In the genomic region with DNA sequence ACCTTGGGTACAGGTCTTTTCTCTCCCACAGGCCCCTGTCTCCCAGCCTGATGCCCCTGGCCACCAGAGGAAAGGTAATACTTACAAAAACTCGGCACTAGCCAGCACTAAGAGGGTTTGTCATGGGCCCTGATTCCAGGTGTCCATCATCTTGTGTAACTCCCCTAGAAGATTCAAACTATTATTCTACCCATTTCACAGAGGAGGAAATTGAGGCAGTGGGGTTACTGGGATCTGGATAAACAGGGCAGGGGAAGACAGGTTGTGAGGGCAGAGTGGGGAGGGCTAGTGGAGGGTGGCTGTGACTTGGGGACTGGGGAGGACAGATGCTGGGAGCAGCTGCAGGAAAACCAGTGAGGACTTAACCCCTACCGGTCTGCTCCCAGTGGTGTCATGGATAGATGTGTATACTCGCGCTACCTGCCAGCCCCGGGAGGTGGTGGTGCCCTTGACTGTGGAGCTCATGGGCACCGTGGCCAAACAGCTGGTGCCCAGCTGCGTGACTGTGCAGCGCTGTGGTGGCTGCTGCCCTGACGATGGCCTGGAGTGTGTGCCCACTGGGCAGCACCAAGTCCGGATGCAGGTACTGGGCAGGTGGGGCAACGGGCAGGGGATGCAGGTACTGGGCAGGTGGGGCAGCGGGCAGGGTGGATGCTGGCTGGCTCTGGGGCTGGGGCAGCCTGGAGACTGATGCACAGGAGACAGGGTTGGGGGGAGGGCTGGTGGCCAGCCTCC, we compare ENCODE assay signal across 8 cellular contexts. TPM values are rescaled to one million over a fixed set of nuclear protein-coding genes. Genes with fewer than 3 reads are reported as not detected.
DNase-seq lines count a peak whose midpoint lies in the region; TF ChIP-seq lines count a peak whose summit lies in the region.

No MANE protein-coding gene starts in this region.

- DNase-seq in BE2C (no peak), LNCaP clone FGC (ENCODE audit: low read depth) (no peak), dorsolateral prefrontal cortex (no peak), mucosa of gallbladder (ENCODE audit: low spot score) (no peak), NCI-H2171 treated with DMSO at 0.1 percent for 48 hours (lab: John Stamatoyannopoulos, UW) (no peak), SKM-1 (lab: John Stamatoyannopoulos, UW; ENCODE audit: unreplicated experiment) (no peak)
- DNase-seq in stimulated activated CD4-positive, alpha-beta T cell treated with anti-CD3 and anti-CD28 coated beads, Interleukin-4, amount 100 ng/mL, for 1 hour, result no peak

- H3K36me3 ChIP-seq in BE2C, result no peaks in the 10 kb centered on the region

- H3K4me1 ChIP-seq in BE2C, result peaks cover 4% of the 10 kb centered on the region

- H3K27me3 Mint-ChIP-seq in nephron (ENCODE audit: low read depth), result peaks cover 4% of the 10 kb centered on the region

- intact Hi-C loops in dorsolateral prefrontal cortex (cut with DNase I), result no loop called here

- H3K27ac Mint-ChIP-seq in nephron, result peak overlapping the region; percentile 28 to 74 (median 55)

- H3K9me3 Mint-ChIP-seq in nephron, result no peaks in the 10 kb centered on the region

- H3K36me3 Mint-ChIP-seq in nephron (ENCODE audit: low read depth), result peaks cover 9% of the 10 kb centered on the region

- H3K4me3 ChIP-seq in BE2C (ENCODE audit: low read depth, low read length) (peak overlapping the region; percentile 49), LNCaP clone FGC (ENCODE audit: low read depth, low read length) (peak overlapping the region; percentile 58), dorsolateral prefrontal cortex (peak overlapping the region in 58 of 59 donors; percentile 47 to 80 (median 66))

- H3K4me1 Mint-ChIP-seq in nephron, result peaks cover 44% of the 10 kb centered on the region

- no peak for TF ChIP-seq CTCF in BE2C (IDR thresholded peaks at IDR 0.05; ENCODE audit: low read depth, low read length)
- no peak for TF ChIP-seq CTCF in LNCaP clone FGC (IDR thresholded peaks at IDR 0.05; ENCODE audit: control insufficient read depth, extremely low read depth, insufficient read depth)
- no peak for TF ChIP-seq CTCF in dorsolateral prefrontal cortex (IDR thresholded peaks at IDR 0.05 in 54 of 56, conservative IDR thresholded peaks at IDR 0.05 in 2 of 56; ENCODE audit: low read depth in 1 of 56, partially characterized antibody in 56 of 56)
- no peak for TF ChIP-seq CTCF in nephron (IDR thresholded peaks at IDR 0.05; ENCODE audit: unreplicated experiment in 3 of 3)

- H3K9me3 ChIP-seq in BE2C, result no peaks in the 10 kb centered on the region

- peak overlapping the region in 55 of 59 donors; percentile 66 to 97 (median 89) for H3K27ac ChIP-seq in dorsolateral prefrontal cortex

- H3K4me3 Mint-ChIP-seq in nephron, result peak overlapping the region; percentile 84 to 90 (median 85)

- H3K27me3 ChIP-seq in BE2C, result no peaks in the 10 kb centered on the region
- H3K27me3 ChIP-seq in dorsolateral prefrontal cortex, result no peaks in the 10 kb centered on the region

RNA-seq across cellular contexts. Expression of gene VEGFB, which starts 1.2 kb away (rescaled TPM):
- 31.4 TPM for polyA plus RNA-seq in BE2C (2012; ENCODE audit: insufficient read depth, insufficient read length, low read depth)
- total RNA-seq in dorsolateral prefrontal cortex (100 to 1,000 TPM in 51 of 120 experiments, 10 to 100 TPM in 69; 70.2 to 201 (median 97.2) TPM), mucosa of gallbladder (104 TPM)

RNA-seq across cellular contexts. Expression of gene DNAJC4, which starts 5.2 kb away (rescaled TPM):
- polyA plus RNA-seq in BE2C (2012; ENCODE audit: insufficient read depth, insufficient read length, low read depth), result 20.3 TPM
- total RNA-seq in dorsolateral prefrontal cortex, result 10 to 100 TPM; 22.5 to 46.8 (median 32.3) TPM
- total RNA-seq in mucosa of gallbladder, result 62.7 TPM

RNA-seq across cellular contexts. Expression of gene FKBP2, which starts 5.3 kb away (rescaled TPM):
- 110 TPM for polyA plus RNA-seq in BE2C (2012; ENCODE audit: insufficient read depth, insufficient read length, low read depth)
- total RNA-seq in dorsolateral prefrontal cortex (100 to 1,000 TPM in 2 of 120 experiments, 10 to 100 TPM in 118; 43.6 to 115 (median 66.0) TPM), mucosa of gallbladder (120 TPM)

RNA-seq across cellular contexts. Expression of gene NUDT22, which starts 9.5 kb away (rescaled TPM):
- 43.8 TPM for polyA plus RNA-seq in BE2C (2012; ENCODE audit: insufficient read depth, insufficient read length, low read depth)
- 10 to 100 TPM; 29.9 to 74.4 (median 43.4) TPM for total RNA-seq in dorsolateral prefrontal cortex
- 78.6 TPM for total RNA-seq in mucosa of gallbladder

RNA-seq across cellular contexts. Expression of gene TRPT1, which starts 9.6 kb away (rescaled TPM):
- 39.6 TPM for polyA plus RNA-seq in BE2C (2012; ENCODE audit: insufficient read depth, insufficient read length, low read depth)
- total RNA-seq in dorsolateral prefrontal cortex (10 to 100 TPM; 14.9 to 41.9 (median 27.8) TPM), mucosa of gallbladder (47.4 TPM)
